ENCODE assay signal across 11 cellular contexts in genomic region chr4:80393246-80393969, GRCh38. TPM values are rescaled to one million over a fixed set of nuclear protein-coding genes. Genes with fewer than 3 reads are reported as not detected.
A peak's percentile ranks its signal among the peaks of the same experiment; 100 is the strongest.
DNase-seq lines count a peak whose midpoint lies in the region; ATAC-seq lines count a peak whose summit lies in the region.
"Had no signal": no experiment of that assay in that cellular context is flagged by ENCODE, and none has a peak within 500 bp of the region (broad histone marks: within the 10 kb centered on the region; RNA-seq: fewer than 3 reads in every experiment).

No MANE protein-coding gene starts in this region.

- no peaks in the 10 kb centered on the region for H3K27me3 ChIP-seq in mesenchymal stem cell (ENCODE audit: control insufficient read depth in 1 of 2, insufficient read depth in 1 of 2, low read length in 2 of 2)

- no peaks in the 10 kb centered on the region for H3K9me3 Mint-ChIP-seq in activated T-helper 2 cell treated with anti-CD3 and anti-CD28 coated beads, Interferon-gamma antibody, Interleukin-2, Interleukin-4, amounts not matched to agents 10 μg/mL and 5 μg/mL and 100 μg/mL, durations not matched to agents 14 hours and 24 hours and 36 hours

- no peak overlapping the region for H2BK12ac ChIP-seq in mesenchymal stem cell (ENCODE audit: low read length in 2 of 2)

- no peak overlapping the region for H3K4me3 Mint-ChIP-seq in activated T-helper 2 cell treated with anti-CD3 and anti-CD28 coated beads, Interferon-gamma antibody, Interleukin-2, Interleukin-4, amounts not matched to agents 10 μg/mL and 5 μg/mL and 100 μg/mL, durations not matched to agents 14 hours and 24 hours and 36 hours (ENCODE audit: low read depth)
- H3K4me3 Mint-ChIP-seq: immature natural killer cell had no signal

- no peaks in the 10 kb centered on the region for H3K9me3 ChIP-seq in mesenchymal stem cell (ENCODE audit: control insufficient read depth, low read length)

- H3K79me1 ChIP-seq in mesenchymal stem cell (replicated peaks; ENCODE audit: low read length, poor library complexity, severe bottlenecking) = no peaks in the 10 kb centered on the region

- DNase-seq in NCI-H82 (lab: John Stamatoyannopoulos, UW) (peak; percentile 0), NCI-H82 treated with DMSO at 0.1 percent for 48 hours (lab: John Stamatoyannopoulos, UW; ENCODE audit: unreplicated experiment) (no peak), mesenchymal stem cell (peak; percentile 43), NCI-H1436 treated with DMSO at 0.1 percent for 48 hours (lab: John Stamatoyannopoulos, UW) (no peak)
- no peak for DNase-seq in activated T-helper 2 cell treated with anti-CD3 and anti-CD28 coated beads, Interferon-gamma antibody, Interleukin-2, Interleukin-4, amounts not matched to agents 10 μg/mL and 5 μg/mL and 100 μg/mL, durations not matched to agents 14 hours and 24 hours and 36 hours (ENCODE audit: low spot score)
- DNase-seq: immature natural killer cell had no signal

- H3K27ac Mint-ChIP-seq in activated T-helper 2 cell treated with anti-CD3 and anti-CD28 coated beads, Interferon-gamma antibody, Interleukin-2, Interleukin-4, amounts not matched to agents 10 μg/mL and 5 μg/mL and 100 μg/mL, durations not matched to agents 14 hours and 24 hours and 36 hours = peak overlapping the region; percentile 14

- H3K9ac ChIP-seq in mesenchymal stem cell (ENCODE audit: low read length) = no peak overlapping the region

- 62% methylated on average over 3 of the region's 4 CpGs for WGBS in mesenchymal stem cell

- no peak overlapping the region for H3K23ac ChIP-seq in mesenchymal stem cell (ENCODE audit: low read length in 2 of 2)

- H2AK5ac ChIP-seq in mesenchymal stem cell (ENCODE audit: low read length, severe bottlenecking) = no peak overlapping the region

- H3K18ac ChIP-seq in mesenchymal stem cell (ENCODE audit: low read depth in 1 of 2, low read length in 2 of 2) = no peak overlapping the region

- no peak overlapping the region for H2BK120ac ChIP-seq in mesenchymal stem cell (ENCODE audit: low read depth, low read length)

- no peaks in the 10 kb centered on the region for H3K36me3 Mint-ChIP-seq in activated T-helper 2 cell treated with anti-CD3 and anti-CD28 coated beads, Interferon-gamma antibody, Interleukin-2, Interleukin-4, amounts not matched to agents 10 μg/mL and 5 μg/mL and 100 μg/mL, durations not matched to agents 14 hours and 24 hours and 36 hours (ENCODE audit: low read depth)

- intact Hi-C loops in activated T-helper 2 cell treated with anti-CD3 and anti-CD28 coated beads, Interferon-gamma antibody, Interleukin-2, Interleukin-4, amounts not matched to agents 10 μg/mL and 5 μg/mL and 100 μg/mL, durations not matched to agents 14 hours and 24 hours and 36 hours (cut with micrococcal nuclease) = loop anchor here (1.0 kb wide), 1 partner anchor 147 kb away; no protein-coding TSS in a partner anchor

- H3K4me1 Mint-ChIP-seq in activated T-helper 2 cell treated with anti-CD3 and anti-CD28 coated beads, Interferon-gamma antibody, Interleukin-2, Interleukin-4, amounts not matched to agents 10 μg/mL and 5 μg/mL and 100 μg/mL, durations not matched to agents 14 hours and 24 hours and 36 hours (ENCODE audit: low read depth) = no peaks in the 10 kb centered on the region
- H3K4me1 Mint-ChIP-seq: immature natural killer cell had no signal

- no peak overlapping the region for H4K8ac ChIP-seq in mesenchymal stem cell (ENCODE audit: low read length)

- no peak overlapping the region for H3K4ac ChIP-seq in mesenchymal stem cell (ENCODE audit: low read depth in 1 of 2, low read length in 2 of 2)

- no peak overlapping the region for H4K91ac ChIP-seq in mesenchymal stem cell (ENCODE audit: low read length)

- no peaks in the 10 kb centered on the region for H3K36me3 ChIP-seq in mesenchymal stem cell (ENCODE audit: control insufficient read depth in 1 of 2, insufficient read depth in 2 of 2, low read depth in 1 of 2, low read length in 2 of 2)

- H3K4me2 ChIP-seq in mesenchymal stem cell (ENCODE audit: low read length, poor library complexity, severe bottlenecking) = no peak overlapping the region

- H3K27ac ChIP-seq in mesenchymal stem cell (ENCODE audit: low read length, poor library complexity, severe bottlenecking) = no peak overlapping the region
- H3K27ac ChIP-seq: 22Rv1 had no signal

- no peak overlapping the region for H2BK15ac ChIP-seq in mesenchymal stem cell (ENCODE audit: low read depth, poor library complexity, severe bottlenecking)

- H2AFZ ChIP-seq in mesenchymal stem cell (ENCODE audit: low read depth, low read length) = no peak overlapping the region

- H3K27me3 Mint-ChIP-seq in activated T-helper 2 cell treated with anti-CD3 and anti-CD28 coated beads, Interferon-gamma antibody, Interleukin-2, Interleukin-4, amounts not matched to agents 10 μg/mL and 5 μg/mL and 100 μg/mL, durations not matched to agents 14 hours and 24 hours and 36 hours (ENCODE audit: low read depth) = no peaks in the 10 kb centered on the region

- no peaks in the 10 kb centered on the region for H3K4me1 ChIP-seq in mesenchymal stem cell (ENCODE audit: control insufficient read depth, insufficient read depth, low read depth, low read length)

- ATAC-seq in HG02610 (IDR thresholded peaks at IDR 0.05; ENCODE audit: unreplicated experiment) (peak; percentile 88), HG03139 (IDR thresholded peaks at IDR 0.05; ENCODE audit: unreplicated experiment) (no peak), GM19035 (IDR thresholded peaks at IDR 0.05; ENCODE audit: unreplicated experiment) (no peak)

- no peak overlapping the region for H3K4me3 ChIP-seq in mesenchymal stem cell (ENCODE audit: insufficient read depth in 1 of 2, low read depth in 1 of 2, low read length in 2 of 2)

- no peak overlapping the region for H3K14ac ChIP-seq in mesenchymal stem cell (ENCODE audit: low read length in 2 of 2)

- H2BK5ac ChIP-seq in mesenchymal stem cell (ENCODE audit: low read depth, low read length, poor library complexity, severe bottlenecking) = no peak overlapping the region

RNA-seq across cellular contexts. Expression of gene CFAP299, which starts 57.9 kb away (rescaled TPM):
- not detected in 2 replicates for total RNA-seq in activated T-helper 2 cell treated with anti-CD3 and anti-CD28 coated beads, Interferon-gamma antibody, Interleukin-2, Interleukin-4, amounts not matched to agents 10 μg/mL and 5 μg/mL and 100 μg/mL, durations not matched to agents 14 hours and 24 hours and 36 hours
- polyA plus RNA-seq in mesenchymal stem cell (2013, experiment 1 of 2) = not detected
- 0.15 TPM for polyA plus RNA-seq in mesenchymal stem cell (2013, experiment 2 of 2)
- total RNA-seq: osteocyte had no signal

Comparison
In these comparisons a context has a peak if more than half of its experiments do, and no peak if none do; other contexts are left out.
1. DNase-seq: peak in NCI-H82 (single experiment) and mesenchymal stem cell (single experiment); none in NCI-H82 treated with DMSO at 0.1 percent for 48 hours (single experiment), activated T-helper 2 cell treated with anti-CD3 and anti-CD28 coated beads, Interferon-gamma antibody, Interleukin-2, Interleukin-4, amounts not matched to agents 10 μg/mL and 5 μg/mL and 100 μg/mL, durations not matched to agents 14 hours and 24 hours and 36 hours (single experiment) and NCI-H1436 treated with DMSO at 0.1 percent for 48 hours (single experiment).